22 cellular contexts compared by ENCODE assay signal in genomic region chr9:124618476-124618875, GRCh38.
DNase-seq lines count a peak whose midpoint lies in the region; ATAC-seq, FAIRE-seq and TF ChIP-seq lines count a peak whose summit lies in the region.
"Had no signal": no experiment of that assay in that cellular context is flagged by ENCODE, and none has a peak within 500 bp of the region (broad histone marks: within the 10 kb centered on the region; RNA-seq: fewer than 3 reads in every experiment).

No MANE protein-coding gene starts in this region.

- no peaks in the 10 kb centered on the region for H3K27me3 ChIP-seq in GM12878 (replicated peaks in 1 of 2; ENCODE audit: control insufficient read depth in 2 of 2, insufficient read depth in 2 of 2, low read length in 1 of 2)
- H3K27me3 ChIP-seq: dorsolateral prefrontal cortex, Peyer's patch had no signal

- peaks cover 4% of the 10 kb centered on the region for H3K79me2 ChIP-seq in GM12878 (ENCODE audit: control insufficient read depth, insufficient read depth, low read length)

- DNase-seq in AG10803 (ENCODE audit: low read depth) (peak; percentile 12), HK-2 (ENCODE audit: unreplicated experiment) (peak; percentile 14), GM12878 (ENCODE audit: low read depth, low spot score) (no peak), amniotic stem cell (lab: John Stamatoyannopoulos, UW) (no peak), GM12891 (ENCODE audit: insufficient read length, low spot score) (no peak), DMS153 (lab: John Stamatoyannopoulos, UW) (no peak)
- no peak for DNase-seq in natural killer cell treated with Interleukin-12 subunit alpha and Interleukin-12 subunit beta and Interleukin-15 and Interleukin-18, amount 100 ng/mL, for 72 hours (ENCODE audit: low spot score)
- DNase-seq in stimulated activated CD4-positive, alpha-beta T cell treated with anti-CD3 and anti-CD28 coated beads, Interleukin-15, amount 100 ng/mL, for 24 hours = no peak
- DNase-seq: activated CD4-positive, CD25-positive, alpha-beta regulatory T cell; activated CD8-positive, alpha-beta T cell treated with anti-CD3 and anti-CD28 coated beads, Interleukin-2, amount 10 ng/mL, durations not matched to agents 7 days and 5 days; activated naive CD4-positive, alpha-beta T cell treated with Interleukin-2 at 50 U/mL for 16 hours; activated T-cell treated with anti-CD3 and anti-CD28 coated beads, Interleukin-2, amount 50 U/mL, for 4 hours; amygdala; central memory CD4-positive, alpha-beta T cell; dorsolateral prefrontal cortex; KBM-7; MV-4-11; NCI-H1694 treated with DMSO at 0.1 percent for 48 hours; NCI-H345; Peyer's patch; T1000 had no signal

- no peak overlapping the region; the same call in 1 of the 2 replicates for H3K27ac ChIP-seq in GM12878 (ENCODE audit: control insufficient read depth, insufficient read depth)
- H3K27ac ChIP-seq: dorsolateral prefrontal cortex, Peyer's patch, SK-N-MC had no signal

- FAIRE-seq in GM12878 (lab: Jason Lieb, UNC) = no peak
- FAIRE-seq in GM12891 (lab: Jason Lieb, UNC) = no peak

- no peak for TF ChIP-seq EP300 in GM12878 (IDR thresholded peaks at IDR 0.05; ENCODE audit: borderline replicate concordance in 1 of 2, control insufficient read depth in 1 of 2, low read depth in 2 of 2, low read length in 2 of 2)

- no peak overlapping the region for H2AFZ ChIP-seq in GM12878 (ENCODE audit: control insufficient read depth, low read depth, low read length)

- CTCF ChIA-PET in GM12878 (lab: Yijun Ruan, JAX) = interaction anchor here (0.6 to 9.0 kb wide), 23 partner anchors 10 to 234 kb away, joined by 3 to 424 read pairs (median 13); partner anchors contain the start of genes NR6A1 and WDR38

- H3K4me3 ChIP-seq in AG10803 (ENCODE audit: low read length) (no peak overlapping the region), GM12878 (no peak overlapping the region)
- H3K4me3 ChIP-seq: dorsolateral prefrontal cortex, Peyer's patch, SK-N-MC had no signal

- H3K36me3 ChIP-seq in GM12878 (ENCODE audit: control insufficient read depth in 2 of 2, insufficient read depth in 2 of 2, low read length in 1 of 2) = no peaks in the 10 kb centered on the region
- H3K36me3 ChIP-seq: Peyer's patch had no signal

- RAD21 ChIA-PET in GM12878 (lab: Charles Lee; ENCODE audit: unreplicated experiment) = interaction anchor here (0.5 to 6.4 kb wide), 15 partner anchors 17 to 248 kb away, joined by 3 to 231 read pairs (median 14); partner anchors contain the start of gene NR6A1

- no TSS peak for BruUV-seq in GM12878 (replicated peaks; lab: Mats Ljungman, UMichigan)

- no peak overlapping the region for H3K4me2 ChIP-seq in GM12878 (ENCODE audit: control insufficient read depth, insufficient read depth)

- H3K4me1 ChIP-seq in GM12878 (ENCODE audit: control insufficient read depth, insufficient read depth, low read length) = peaks cover 15% of the 10 kb centered on the region; the same call in 1 of the 2 replicates
- H3K4me1 ChIP-seq: Peyer's patch had no signal

- H3K27ac Mint-ChIP-seq in natural killer cell treated with Interleukin-12 subunit alpha and Interleukin-12 subunit beta and Interleukin-15 and Interleukin-18, amount 100 ng/mL, for 72 hours = peak overlapping the region in 1 of 2 donors; percentile 72
- H3K27ac Mint-ChIP-seq: activated CD8-positive, alpha-beta T cell treated with anti-CD3 and anti-CD28 coated beads, Interleukin-2, amount 10 ng/mL, durations not matched to agents 7 days and 5 days had no signal

- in situ Hi-C loops in GM12878 (cut with MboI) = loop anchor here (5.0 to 10.0 kb wide), 3 partner anchors 94 to 756 kb away; no protein-coding TSS in a partner anchor

- TF ChIP-seq RAD21 in GM12878 (IDR thresholded peaks at IDR 0.05; ENCODE audit: insufficient read depth, low read depth, low read length) = no peak

- ATAC-seq in GM12878 = peak; percentile 3; the same call in 1 of the 3 replicates
- ATAC-seq in natural killer cell treated with Interleukin-12 subunit alpha and Interleukin-12 subunit beta and Interleukin-15 and Interleukin-18, amount 100 ng/mL, for 72 hours = no peak
- ATAC-seq: activated T-cell treated with anti-CD3 and anti-CD28 coated beads, Interleukin-2, amount 50 U/mL, for 4 hours had no signal

- SMC1A ChIA-PET in GM12878 (lab: Charles Lee; ENCODE audit: uncharacterized antibody, unreplicated experiment) = interaction anchor here (0.8 to 8.8 kb wide), 20 partner anchors 24 to 234 kb away, joined by 3 to 320 read pairs (median 9); partner anchors contain the start of genes NR6A1 and WDR38

- intact Hi-C loops in GM12878 (cut with micrococcal nuclease; ENCODE audit: unreplicated experiment) = loop anchor here (5.0 kb wide), 2 partner anchors 201 to 234 kb away; partner anchors contain the start of genes PSMB7 and WDR38

- no peak overlapping the region for H3K9ac ChIP-seq in GM12878 (ENCODE audit: control insufficient read depth, insufficient read depth, low read length)

- POLR2A ChIA-PET in GM12878 (lab: Charles Lee) = interaction anchor here (1.0 to 1.9 kb wide), 3 partner anchors 41 to 95 kb away, joined by 4 to 6 read pairs (median 4); no protein-coding TSS in a partner anchor

- H3K36me3 Mint-ChIP-seq in natural killer cell treated with Interleukin-12 subunit alpha and Interleukin-12 subunit beta and Interleukin-15 and Interleukin-18, amount 100 ng/mL, for 72 hours = no peaks in the 10 kb centered on the region

- H3K27me3 Mint-ChIP-seq in natural killer cell treated with Interleukin-12 subunit alpha and Interleukin-12 subunit beta and Interleukin-15 and Interleukin-18, amount 100 ng/mL, for 72 hours = peaks cover 0 to 3% of the 10 kb centered on the region in 2 donors

- no peaks in the 10 kb centered on the region for H3K9me3 ChIP-seq in GM12878 (replicated peaks; ENCODE audit: control insufficient read depth, insufficient read depth, low read length)
- H3K9me3 ChIP-seq: Peyer's patch had no signal

- H3K4me3 Mint-ChIP-seq in natural killer cell treated with Interleukin-12 subunit alpha and Interleukin-12 subunit beta and Interleukin-15 and Interleukin-18, amount 100 ng/mL, for 72 hours = peak overlapping the region; percentile 13
- H3K4me3 Mint-ChIP-seq: activated CD8-positive, alpha-beta T cell treated with anti-CD3 and anti-CD28 coated beads, Interleukin-2, amount 10 ng/mL, durations not matched to agents 7 days and 5 days; activated T-cell treated with anti-CD3 and anti-CD28 coated beads, Interleukin-2, amount 50 U/mL, for 4 hours had no signal

- H3K9me3 Mint-ChIP-seq in natural killer cell treated with Interleukin-12 subunit alpha and Interleukin-12 subunit beta and Interleukin-15 and Interleukin-18, amount 100 ng/mL, for 72 hours = no peaks in the 10 kb centered on the region
- H3K9me3 Mint-ChIP-seq: activated T-cell treated with anti-CD3 and anti-CD28 coated beads, Interleukin-2, amount 50 U/mL, for 4 hours had no signal

- no peaks in the 10 kb centered on the region for H4K20me1 ChIP-seq in GM12878 (ENCODE audit: control insufficient read depth, insufficient read depth)

- 60% methylated on average over 3 of the region's 3 CpGs for WGBS in GM12878 (ENCODE audit: insufficient coverage, insufficient replicate concordance, low lambda C conversion rate, missing lambda C conversion rate)

- no peak for TF ChIP-seq CTCF in AG10803 (conservative IDR thresholded peaks at IDR 0.05; ENCODE audit: low read length)
- no peak for TF ChIP-seq CTCF in GM12878 (IDR thresholded peaks at IDR 0.05 in 2 of 3, conservative IDR thresholded peaks at IDR 0.05 in 1 of 3; ENCODE audit: control insufficient read depth in 2 of 3, extremely low read depth in 1 of 3, insufficient read depth in 1 of 3, low read depth in 3 of 3, low read length in 3 of 3)

- TF ChIP-seq POLR2A in GM12878 (IDR thresholded peaks at IDR 0.05; ENCODE audit: low read depth, low read length) = no peak
- TF ChIP-seq POLR2A in GM12891 (IDR thresholded peaks at IDR 0.05; ENCODE audit: low read depth, low read length) = no peak

- H3K4me1 Mint-ChIP-seq in natural killer cell treated with Interleukin-12 subunit alpha and Interleukin-12 subunit beta and Interleukin-15 and Interleukin-18, amount 100 ng/mL, for 72 hours (ENCODE audit: low read depth in 2 of 2) = peaks cover 38 to 42% of the 10 kb centered on the region in 2 donors

TF ChIP-seq in GM12878, 131 proteins besides CTCF, POLR2A, EP300 and RAD21 (continues in another document):
- TF ChIP-seq GABPA (IDR thresholded peaks at IDR 0.05; ENCODE audit: low read depth) (no peak), ZNF217 (IDR thresholded peaks at IDR 0.05) (no peak), NFYA (IDR thresholded peaks at IDR 0.05; ENCODE audit: borderline replicate concordance, low read depth, low read length) (no peak), ZNF384 (IDR thresholded peaks at IDR 0.05; ENCODE audit: borderline replicate concordance, low read depth, low read length) (no peak), CHD1 (IDR thresholded peaks at IDR 0.05; ENCODE audit: low read depth, low read length) (no peak), YY1 (IDR thresholded peaks at IDR 0.05; ENCODE audit: low read depth, low read length) (no peak), POLR2AphosphoS5 (IDR thresholded peaks at IDR 0.05; ENCODE audit: low read length) (no peak), ZZZ3 (IDR thresholded peaks at IDR 0.05; ENCODE audit: control insufficient read depth, insufficient read length, low read depth) (no peak), ZNF274 (IDR thresholded peaks at IDR 0.05; ENCODE audit: insufficient read depth, insufficient read length) (no peak), SIN3A (IDR thresholded peaks at IDR 0.05; ENCODE audit: low read depth, low read length) (no peak), ESRRA (IDR thresholded peaks at IDR 0.05; ENCODE audit: low read length) (no peak), DPF2 (IDR thresholded peaks at IDR 0.05) (no peak)

TF ChIP-seq in GM12891, 5 proteins besides CTCF, POLR2A, EP300 and RAD21:
- TF ChIP-seq TAF1 (IDR thresholded peaks at IDR 0.05; ENCODE audit: low read depth, low read length) (no peak), POU2F2 (IDR thresholded peaks at IDR 0.05; ENCODE audit: low read depth, low read length) (no peak), PAX5 (IDR thresholded peaks at IDR 0.05; ENCODE audit: insufficient read depth, low read length, severe bottlenecking) (no peak), POLR2AphosphoS5 (IDR thresholded peaks at IDR 0.05; ENCODE audit: low read depth, low read length) (no peak), SPI1 (IDR thresholded peaks at IDR 0.05; ENCODE audit: low read depth, low read length) (no peak)

Comparison
In these comparisons a context has a peak if more than half of its experiments do, and no peak if none do; other contexts are left out.
1. DNase-seq: peak in AG10803 (single experiment) and HK-2 (single experiment); none in GM12878 (single experiment), natural killer cell treated with Interleukin-12 subunit alpha and Interleukin-12 subunit beta and Interleukin-15 and Interleukin-18, amount 100 ng/mL, for 72 hours (single experiment), amniotic stem cell (single experiment), GM12891 (single experiment), DMS153 (single experiment) and stimulated activated CD4-positive, alpha-beta T cell treated with anti-CD3 and anti-CD28 coated beads, Interleukin-15, amount 100 ng/mL, for 24 hours (single experiment).